Comparison of ENCODE assay signal across 18 cellular contexts in the genomic region with DNA sequence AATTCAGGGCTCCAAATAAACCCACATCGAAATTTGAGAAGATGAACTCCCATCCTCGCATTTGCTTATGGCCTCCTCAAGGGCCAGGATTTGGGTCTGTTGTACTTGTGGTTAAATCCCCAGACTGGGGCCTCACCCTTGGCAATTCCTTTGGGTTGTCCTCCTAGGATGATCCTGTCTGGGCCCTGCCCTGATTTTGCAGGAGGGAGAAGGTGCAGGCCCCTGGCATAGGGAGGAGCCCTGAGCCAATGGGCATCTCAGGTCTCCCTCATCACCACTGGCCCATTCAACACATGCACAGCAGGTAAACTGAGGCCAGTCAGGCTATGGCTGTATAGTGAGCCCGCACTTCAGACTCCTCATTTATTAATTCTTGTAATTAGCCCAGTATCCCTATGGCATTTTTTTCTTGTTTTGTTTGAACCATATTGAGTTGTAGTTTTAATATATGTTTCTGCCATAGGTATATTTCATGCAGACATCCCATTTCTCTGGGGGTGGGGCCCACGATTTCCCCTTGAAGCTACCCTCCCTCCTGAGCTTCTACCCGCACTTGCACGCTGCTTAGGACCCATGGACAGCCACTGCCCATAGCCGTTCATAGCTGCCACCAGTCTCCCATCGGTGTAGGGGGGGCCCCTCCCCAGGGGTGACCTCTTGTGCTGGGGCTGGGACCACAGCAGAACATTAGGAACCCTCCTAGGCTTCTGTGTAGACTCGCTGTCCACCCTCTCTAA.
"Had no signal": no experiment of that assay in that cellular context is flagged by ENCODE, and none has a peak within 500 bp of the region (broad histone marks: within the 10 kb centered on the region; RNA-seq: fewer than 3 reads in every experiment).

No MANE protein-coding gene starts in this region.

- FAIRE-seq: colon, islet of Langerhans had no signal

- DNase-seq: activated CD4-positive, alpha-beta T cell treated with anti-CD3 and anti-CD28 coated beads for 36 hours; activated CD8-positive, alpha-beta memory T cell treated with anti-CD3 and anti-CD28 coated beads, Interleukin-2, amount 10 ng/mL, durations not matched to agents 7 days and 5 days; activated gamma-delta T cell; activated T-cell treated with anti-CD3 and anti-CD28 coated beads, Interleukin-2, amount 50 U/mL, for 4 hours; caudate nucleus; nucleus accumbens; T-helper 17 cell had no signal

- H3K27ac ChIP-seq: esophagus muscularis mucosa, left lung, prostate gland, vagina had no signal

- H3K9me3 Mint-ChIP-seq: activated CD4-positive, alpha-beta memory T cell treated with anti-CD3 and anti-CD28 coated beads for 36 hours; activated naive CD4-positive, alpha-beta T cell treated with anti-CD3 and anti-CD28 coated beads, Interleukin-2, amount 50 U/mL, for 72 hours; activated T-cell treated with anti-CD3 and anti-CD28 coated beads, Interleukin-2, amount 50 U/mL, for 4 hours; memory B cell; natural killer cell treated with Interleukin-12 subunit alpha and Interleukin-12 subunit beta and Interleukin-15 and Interleukin-18, amount 100 ng/mL, for 72 hours; stimulated activated effector memory CD8-positive, alpha-beta T cell treated with anti-CD3 and anti-CD28 coated beads, Interleukin-12 subunit alpha, Interleukin-12 subunit beta, amount 100 ng/mL, for 72 hours had no signal

- H3K27me3 ChIP-seq: esophagus muscularis mucosa, left lung, vagina had no signal

- H3K4me1 ChIP-seq: esophagus muscularis mucosa, left lung, prostate gland had no signal

- ATAC-seq: activated CD8-positive, alpha-beta memory T cell treated with anti-CD3 and anti-CD28 coated beads, Interleukin-2, amount 10 ng/mL, durations not matched to agents 7 days and 5 days; activated T-cell treated with anti-CD3 and anti-CD28 coated beads, Interleukin-2, amount 50 U/mL, for 4 hours; natural killer cell treated with Interleukin-12 subunit alpha and Interleukin-12 subunit beta and Interleukin-15 and Interleukin-18, amount 100 ng/mL, for 72 hours; T-helper 17 cell had no signal

- H3K36me3 Mint-ChIP-seq: activated CD4-positive, alpha-beta memory T cell treated with anti-CD3 and anti-CD28 coated beads for 36 hours; activated CD8-positive, alpha-beta memory T cell treated with anti-CD3 and anti-CD28 coated beads, Interleukin-2, amount 10 ng/mL, durations not matched to agents 7 days and 5 days; activated naive CD4-positive, alpha-beta T cell treated with anti-CD3 and anti-CD28 coated beads, Interleukin-2, amount 50 U/mL, for 72 hours; memory B cell; natural killer cell treated with Interleukin-12 subunit alpha and Interleukin-12 subunit beta and Interleukin-15 and Interleukin-18, amount 100 ng/mL, for 72 hours; stimulated activated effector memory CD8-positive, alpha-beta T cell treated with anti-CD3 and anti-CD28 coated beads, Interleukin-12 subunit alpha, Interleukin-12 subunit beta, amount 100 ng/mL, for 72 hours had no signal

- H3K4me1 Mint-ChIP-seq: activated CD4-positive, alpha-beta T cell treated with anti-CD3 and anti-CD28 coated beads for 36 hours; activated CD8-positive, alpha-beta memory T cell treated with anti-CD3 and anti-CD28 coated beads, Interleukin-2, amount 10 ng/mL, durations not matched to agents 7 days and 5 days; memory B cell; T-helper 17 cell had no signal

- H3K4me3 ChIP-seq: esophagus muscularis mucosa, left lung, prostate gland, vagina had no signal

- H3K27ac Mint-ChIP-seq: activated CD4-positive, alpha-beta memory T cell treated with anti-CD3 and anti-CD28 coated beads for 36 hours; activated CD4-positive, alpha-beta T cell treated with anti-CD3 and anti-CD28 coated beads for 36 hours; activated CD8-positive, alpha-beta memory T cell treated with anti-CD3 and anti-CD28 coated beads, Interleukin-2, amount 10 ng/mL, durations not matched to agents 7 days and 5 days; memory B cell; natural killer cell treated with Interleukin-12 subunit alpha and Interleukin-12 subunit beta and Interleukin-15 and Interleukin-18, amount 100 ng/mL, for 72 hours; stimulated activated effector memory CD8-positive, alpha-beta T cell treated with anti-CD3 and anti-CD28 coated beads, Interleukin-12 subunit alpha, Interleukin-12 subunit beta, amount 100 ng/mL, for 72 hours; T-helper 17 cell had no signal

- H3K9me3 ChIP-seq: esophagus muscularis mucosa, left lung, prostate gland, vagina had no signal

- H3K27me3 Mint-ChIP-seq: activated CD4-positive, alpha-beta memory T cell treated with anti-CD3 and anti-CD28 coated beads for 36 hours; activated CD4-positive, alpha-beta T cell treated with anti-CD3 and anti-CD28 coated beads for 36 hours; natural killer cell treated with Interleukin-12 subunit alpha and Interleukin-12 subunit beta and Interleukin-15 and Interleukin-18, amount 100 ng/mL, for 72 hours had no signal

- H3K36me3 ChIP-seq: esophagus muscularis mucosa, left lung, prostate gland, vagina had no signal

- H3K4me3 Mint-ChIP-seq: activated CD4-positive, alpha-beta memory T cell treated with anti-CD3 and anti-CD28 coated beads for 36 hours; activated CD4-positive, alpha-beta T cell treated with anti-CD3 and anti-CD28 coated beads for 36 hours; activated CD8-positive, alpha-beta memory T cell treated with anti-CD3 and anti-CD28 coated beads, Interleukin-2, amount 10 ng/mL, durations not matched to agents 7 days and 5 days; activated T-cell treated with anti-CD3 and anti-CD28 coated beads, Interleukin-2, amount 50 U/mL, for 4 hours; memory B cell; natural killer cell treated with Interleukin-12 subunit alpha and Interleukin-12 subunit beta and Interleukin-15 and Interleukin-18, amount 100 ng/mL, for 72 hours; stimulated activated effector memory CD8-positive, alpha-beta T cell treated with anti-CD3 and anti-CD28 coated beads, Interleukin-12 subunit alpha, Interleukin-12 subunit beta, amount 100 ng/mL, for 72 hours; T-helper 17 cell had no signal
